Comparison of ENCODE assay signal across 26 cellular contexts in the genomic region with DNA sequence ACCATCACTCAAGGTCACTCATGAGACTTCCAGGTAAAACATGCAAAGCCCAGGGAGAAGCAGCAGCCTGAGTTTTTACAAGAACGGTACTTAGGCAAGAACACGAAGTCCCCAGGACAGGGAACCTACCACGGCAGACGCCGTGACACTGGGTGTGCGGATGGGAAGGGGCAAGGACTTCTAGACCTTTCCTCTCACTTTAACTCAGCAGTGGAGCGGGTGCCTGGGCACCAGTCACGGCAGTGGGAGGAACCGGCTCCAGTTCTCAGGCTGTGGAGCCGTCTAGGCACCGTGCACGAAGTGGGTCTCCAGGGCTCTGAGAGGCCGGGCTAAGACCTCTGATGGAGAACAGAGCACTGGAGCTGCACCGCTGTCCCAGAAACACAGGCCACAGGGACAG. TPM values are rescaled to one million over a fixed set of nuclear protein-coding genes. Genes with fewer than 3 reads are reported as not detected.
A peak's percentile ranks its signal among the peaks of the same experiment; 100 is the strongest.
DNase-seq lines count a peak whose midpoint lies in the region; ATAC-seq and TF ChIP-seq lines count a peak whose summit lies in the region.
"Had no signal": no experiment of that assay in that cellular context is flagged by ENCODE, and none has a peak within 500 bp of the region (broad histone marks: within the 10 kb centered on the region; RNA-seq: fewer than 3 reads in every experiment).

No MANE protein-coding gene starts in this region.

- no peaks in the 10 kb centered on the region for H3K36me3 ChIP-seq in left ventricle myocardium inferior
- no peaks in the 10 kb centered on the region for H3K36me3 ChIP-seq in neural progenitor cell
- no peaks in the 10 kb centered on the region for H3K36me3 ChIP-seq in upper lobe of right lung
- no peaks in the 10 kb centered on the region for H3K36me3 ChIP-seq in gastroesophageal sphincter
- no peaks in the 10 kb centered on the region for H3K36me3 ChIP-seq in PC-3 (ENCODE audit: low read depth, low read length)
- H3K36me3 ChIP-seq: BLaER1, brain microvascular endothelial cell, prostate gland, SJSA1 had no signal

- DNase-seq in left ventricle myocardium inferior (no peak), left ventricle myocardium superior (no peak), endothelial cell (ENCODE audit: low spot score) (no peak), neural progenitor cell (ENCODE audit: low spot score) (no peak), upper lobe of right lung (no peak), PC-3 (no peak), NCI-H1930 (lab: John Stamatoyannopoulos, UW) (no peak)
- DNase-seq: activated CD4-positive, alpha-beta T cell treated with anti-CD3 and anti-CD28 coated beads, Interleukin-2, amount 10 ng/mL, durations not matched to agents 7 days and 5 days; activated naive CD8-positive, alpha-beta T cell treated with anti-CD3 and anti-CD28 coated beads, Interleukin-2, amount 10 ng/mL, durations not matched to agents 7 days and 5 days; brain microvascular endothelial cell; EL; islet precursor cell; NCI-H1417 treated with DMSO at 0.1 percent for 48 hours; NCI-H2171; OCI-M1; small intestine; stimulated activated CD4-positive, alpha-beta T cell treated with anti-CD3 and anti-CD28 coated beads, Interleukin-2, amount 100 ng/mL, for 48 hours had no signal

- H3K36me3 Mint-ChIP-seq in endothelial cell (ENCODE audit: low read depth, unreplicated experiment) (peaks cover 11% of the 10 kb centered on the region), neural progenitor cell (peaks cover 5% of the 10 kb centered on the region)

- H3K79me2 ChIP-seq in neural progenitor cell (ENCODE audit: low read depth): peaks cover 11% of the 10 kb centered on the region
- no peaks in the 10 kb centered on the region for H3K79me2 ChIP-seq in PC-3 (ENCODE audit: low read length)

- H3K9ac ChIP-seq in neural progenitor cell: no peak overlapping the region
- H3K9ac ChIP-seq in PC-3 (ENCODE audit: low read length): no peak overlapping the region
- H3K9ac ChIP-seq: BLaER1 had no signal

- H3K27ac Mint-ChIP-seq in endothelial cell (ENCODE audit: unreplicated experiment): no peak overlapping the region
- H3K27ac Mint-ChIP-seq in neural progenitor cell: no peak overlapping the region
- H3K27ac Mint-ChIP-seq: activated CD4-positive, alpha-beta T cell treated with anti-CD3 and anti-CD28 coated beads, Interleukin-2, amount 10 ng/mL, durations not matched to agents 7 days and 5 days; activated naive CD8-positive, alpha-beta T cell treated with anti-CD3 and anti-CD28 coated beads, Interleukin-2, amount 10 ng/mL, durations not matched to agents 7 days and 5 days; memory B cell; stimulated activated naive CD8-positive, alpha-beta T cell treated with anti-CD3 and anti-CD28 coated beads, Interleukin-15, Interleukin-2, amounts not matched to agents 100 ng/mL and 50 ng/mL, for 24 hours had no signal

- no peak overlapping the region for H2AFZ ChIP-seq in neural progenitor cell (replicated peaks)
- no peak overlapping the region for H2AFZ ChIP-seq in PC-3 (ENCODE audit: low read length)

- H3K4me1 ChIP-seq in left ventricle myocardium inferior (peaks cover 79% of the 10 kb centered on the region), neural progenitor cell (peaks cover 17% of the 10 kb centered on the region), upper lobe of right lung (peaks cover 5% of the 10 kb centered on the region), gastroesophageal sphincter (peaks cover 0 to 53% (median 22%) of the 10 kb centered on the region in 3 donors), PC-3 (ENCODE audit: insufficient read depth, low read length) (peaks cover 7% of the 10 kb centered on the region; the same call in 1 of the 2 replicates)
- H3K4me1 ChIP-seq: prostate gland had no signal

- peak overlapping the region; percentile 92 for H3K27ac ChIP-seq in left ventricle myocardium inferior (replicated peaks)
- H3K27ac ChIP-seq in neural progenitor cell: no peak overlapping the region
- H3K27ac ChIP-seq in upper lobe of right lung: no peak overlapping the region
- no peak overlapping the region for H3K27ac ChIP-seq in gastroesophageal sphincter
- no peak overlapping the region for H3K27ac ChIP-seq in PC-3 (ENCODE audit: low read length)
- H3K27ac ChIP-seq: A549, BLaER1, brain microvascular endothelial cell, SJSA1 had no signal

- no peak for TF ChIP-seq EP300 in gastroesophageal sphincter (IDR thresholded peaks at IDR 0.05)

- CTCF ChIA-PET in PC-3 (lab: Charles Lee): no interaction called here

- no TSS peak for BruUV-seq in PC-3 (replicated peaks; lab: Mats Ljungman, UMichigan)

- peaks cover 46% of the 10 kb centered on the region for H3F3A ChIP-seq in neural progenitor cell (ENCODE audit: low read depth)
- H3F3A ChIP-seq in PC-3 (ENCODE audit: low read length, unreplicated experiment): no peaks in the 10 kb centered on the region

- H3K4me3 ChIP-seq in left ventricle myocardium inferior: peak overlapping the region; percentile 89
- no peak overlapping the region for H3K4me3 ChIP-seq in neural progenitor cell
- H3K4me3 ChIP-seq in upper lobe of right lung: peak overlapping the region; percentile 54
- H3K4me3 ChIP-seq in gastroesophageal sphincter: peak overlapping the region in 1 of 2 donors; percentile 85
- no peak overlapping the region for H3K4me3 ChIP-seq in PC-3 (ENCODE audit: low read length)
- H3K4me3 ChIP-seq: A549, BLaER1, prostate gland, SJSA1 had no signal

- H3K27me3 Mint-ChIP-seq in endothelial cell (ENCODE audit: unreplicated experiment) (peaks cover 13% of the 10 kb centered on the region), neural progenitor cell (ENCODE audit: insufficient read depth, low read depth) (peaks cover 16% of the 10 kb centered on the region)

- H3K27me3 ChIP-seq in left ventricle myocardium inferior (ENCODE audit: low read depth) (no peaks in the 10 kb centered on the region), neural progenitor cell (peaks cover 43% of the 10 kb centered on the region), upper lobe of right lung (no peaks in the 10 kb centered on the region), gastroesophageal sphincter (peaks cover 41% of the 10 kb centered on the region), PC-3 (ENCODE audit: low read length) (no peaks in the 10 kb centered on the region)

- H3K4me1 Mint-ChIP-seq in endothelial cell (ENCODE audit: unreplicated experiment) (peaks cover 35% of the 10 kb centered on the region), neural progenitor cell (peaks cover 30% of the 10 kb centered on the region)

- no peak for TF ChIP-seq POLR2A in gastroesophageal sphincter (IDR thresholded peaks at IDR 0.05)

- H3K9me3 Mint-ChIP-seq in endothelial cell (ENCODE audit: unreplicated experiment): no peaks in the 10 kb centered on the region
- H3K9me3 Mint-ChIP-seq in neural progenitor cell: no peaks in the 10 kb centered on the region
- H3K9me3 Mint-ChIP-seq: activated CD4-positive, alpha-beta T cell treated with anti-CD3 and anti-CD28 coated beads, Interleukin-2, amount 10 ng/mL, durations not matched to agents 7 days and 5 days; activated naive CD8-positive, alpha-beta T cell treated with anti-CD3 and anti-CD28 coated beads, Interleukin-2, amount 10 ng/mL, durations not matched to agents 7 days and 5 days; memory B cell; stimulated activated naive CD8-positive, alpha-beta T cell treated with anti-CD3 and anti-CD28 coated beads, Interleukin-15, Interleukin-2, amounts not matched to agents 100 ng/mL and 50 ng/mL, for 24 hours had no signal

- H3K4me2 ChIP-seq in neural progenitor cell: peak overlapping the region; percentile 82
- H3K4me2 ChIP-seq in PC-3 (ENCODE audit: low read length): no peak overlapping the region
- H3K4me2 ChIP-seq: A549 had no signal

- no peak for ATAC-seq in left ventricle myocardium superior
- ATAC-seq in upper lobe of right lung: no peak
- no peak for ATAC-seq in gastroesophageal sphincter
- ATAC-seq in PC-3: no peak

- no peaks in the 10 kb centered on the region for H3K9me2 ChIP-seq in PC-3 (replicated peaks; ENCODE audit: low read length)

- TF ChIP-seq CTCF in left ventricle myocardium inferior (IDR thresholded peaks at IDR 0.05; ENCODE audit: borderline replicate concordance): no peak
- no peak for TF ChIP-seq CTCF in endothelial cell (IDR thresholded peaks at IDR 0.05; ENCODE audit: unreplicated experiment)
- TF ChIP-seq CTCF in neural progenitor cell (IDR thresholded peaks at IDR 0.05): no peak
- TF ChIP-seq CTCF in upper lobe of right lung (IDR thresholded peaks at IDR 0.05): no peak
- TF ChIP-seq CTCF in gastroesophageal sphincter (IDR thresholded peaks at IDR 0.05): no peak
- no peak for TF ChIP-seq CTCF in PC-3 (conservative IDR thresholded peaks at IDR 0.05; ENCODE audit: low read depth, low read length)

- intact Hi-C loops in left ventricle myocardium inferior (cut with micrococcal nuclease): no loop called here
- intact Hi-C loops in left ventricle myocardium superior (cut with micrococcal nuclease): no loop called here
- intact Hi-C loops in upper lobe of right lung (cut with DNase I): no loop called here
- intact Hi-C loops in PC-3 (cut with micrococcal nuclease): no loop called here

- no peaks in the 10 kb centered on the region for H3K9me3 ChIP-seq in left ventricle myocardium inferior (replicated peaks)
- H3K9me3 ChIP-seq in neural progenitor cell (ENCODE audit: low read depth): no peaks in the 10 kb centered on the region
- no peaks in the 10 kb centered on the region for H3K9me3 ChIP-seq in upper lobe of right lung
- no peaks in the 10 kb centered on the region for H3K9me3 ChIP-seq in gastroesophageal sphincter
- no peaks in the 10 kb centered on the region for H3K9me3 ChIP-seq in PC-3 (ENCODE audit: low read length)
- H3K9me3 ChIP-seq: A549, BLaER1, prostate gland, SJSA1 had no signal

- H4K20me1 ChIP-seq in neural progenitor cell (ENCODE audit: low read depth) (peaks cover 47% of the 10 kb centered on the region), PC-3 (ENCODE audit: low read length) (no peaks in the 10 kb centered on the region)

- H3K4me3 Mint-ChIP-seq in endothelial cell (ENCODE audit: unreplicated experiment): peak overlapping the region; percentile 96
- H3K4me3 Mint-ChIP-seq in neural progenitor cell: peak overlapping the region; percentile 91
- H3K4me3 Mint-ChIP-seq: activated naive CD8-positive, alpha-beta T cell treated with anti-CD3 and anti-CD28 coated beads, Interleukin-2, amount 10 ng/mL, durations not matched to agents 7 days and 5 days; memory B cell had no signal

- 83% methylated on average over 6 of the region's 14 CpGs; no CpG with 5 or more reads in 1 of the 2 donors for WGBS in gastroesophageal sphincter (ENCODE audit: low coverage in 1 of 2), 2 donors

- POLR2A ChIA-PET in PC-3 (lab: Charles Lee; ENCODE audit: unreplicated experiment): no interaction called here

RNA-seq across cellular contexts. Expression of a gene that starts 2.5 kb away (rescaled TPM):
- 13.6 TPM for total RNA-seq in left ventricle myocardium inferior
- 13.1 TPM for total RNA-seq in left ventricle myocardium superior
- total RNA-seq in endothelial cell (ENCODE audit: unreplicated experiment): 42.1 TPM
- 8.1 and 13.9 TPM in 2 replicates for total RNA-seq in neural progenitor cell (ENCODE audit: low replicate concordance)
- 19.7 TPM for total RNA-seq in upper lobe of right lung
- 10 to 100 TPM in 2 of 4 donors, 1 to 10 TPM in 2; 8.1 to 13.8 (median 10.2) TPM for total RNA-seq in gastroesophageal sphincter
- 2.8 and 7.3 TPM in 2 replicates for total RNA-seq in PC-3 (2014; rRNA removed)
- total RNA-seq: activated CD4-positive, alpha-beta T cell treated with anti-CD3 and anti-CD28 coated beads, Interleukin-2, amount 10 ng/mL, durations not matched to agents 7 days and 5 days had no signal

RNA-seq across cellular contexts. Expression of a gene that starts 32.8 kb away (rescaled TPM):
- not detected for total RNA-seq in left ventricle myocardium inferior
- total RNA-seq in left ventricle myocardium superior: not detected
- total RNA-seq in endothelial cell (ENCODE audit: unreplicated experiment): not detected
- not detected in 2 replicates for total RNA-seq in neural progenitor cell (ENCODE audit: low replicate concordance)
- total RNA-seq in upper lobe of right lung: not detected
- total RNA-seq in gastroesophageal sphincter: not detected
- total RNA-seq in PC-3 (2014; rRNA removed): not detected in 2 replicates
- total RNA-seq: activated CD4-positive, alpha-beta T cell treated with anti-CD3 and anti-CD28 coated beads, Interleukin-2, amount 10 ng/mL, durations not matched to agents 7 days and 5 days; activated naive CD8-positive, alpha-beta T cell treated with anti-CD3 and anti-CD28 coated beads, Interleukin-2, amount 10 ng/mL, durations not matched to agents 7 days and 5 days; endothelial cell of umbilical vein; SJSA1; T-helper 1 cell treated with Interleukin-12 subunit alpha and Interleukin-12 subunit beta and Interleukin-4 antibody, amounts not matched to agents 30 ng/mL and 1 ng/mL, for 36 hours had no signal

RNA-seq across cellular contexts. Expression of a gene that starts 36.5 kb away (rescaled TPM):
- total RNA-seq in left ventricle myocardium inferior (72.0 TPM), left ventricle myocardium superior (78.0 TPM), endothelial cell (ENCODE audit: unreplicated experiment) (85.5 TPM), neural progenitor cell (ENCODE audit: low replicate concordance) (66.6 and 80.1 TPM in 2 replicates), upper lobe of right lung (81.5 TPM), gastroesophageal sphincter (100 to 1,000 TPM; 136 to 157 (median 145) TPM), PC-3 (2014; rRNA removed) (147 and 167 TPM in 2 replicates)

Comparison
In these comparisons a context has a peak if more than half of its experiments do, and no peak if none do; other contexts are left out.
1. H3K4me3 ChIP-seq: peak in left ventricle myocardium inferior (single experiment) and upper lobe of right lung (single experiment); none in neural progenitor cell (single experiment) and PC-3 (single experiment).